In genomic region chr1:117690230-117690629, GRCh38 we compare ENCODE assay signal across 18 cellular contexts.
DNase-seq lines count a peak whose midpoint lies in the region; ATAC-seq and TF ChIP-seq lines count a peak whose summit lies in the region.
"Had no signal": no experiment of that assay in that cellular context is flagged by ENCODE, and none has a peak within 500 bp of the region (broad histone marks: within the 10 kb centered on the region; RNA-seq: fewer than 3 reads in every experiment).

No MANE protein-coding gene starts in this region.

- H3K4me1 ChIP-seq in IMR-90 (ENCODE audit: control insufficient read depth, insufficient read depth, low read length) (peaks cover 12% of the 10 kb centered on the region), mucosa of descending colon (ENCODE audit: low read depth) (peaks cover 10% of the 10 kb centered on the region), smooth muscle cell (ENCODE audit: low read depth) (no peaks in the 10 kb centered on the region)
- H3K4me1 ChIP-seq: BE2C, Caco-2, HAP-1 had no signal

- H3K9ac ChIP-seq in IMR-90 (ENCODE audit: low read depth, low read length) (no peak overlapping the region), smooth muscle cell (ENCODE audit: low read depth) (no peak overlapping the region)

- in situ Hi-C loops in IMR-90 (cut with MboI; ENCODE audit: low sequenced_read_pairs): no loop called here

- H3K23ac ChIP-seq in IMR-90 (ENCODE audit: low read depth, low read length): no peak overlapping the region

- H2AK9ac ChIP-seq in IMR-90 (replicated peaks; ENCODE audit: low read depth, low read length, poor library complexity): no peak overlapping the region

- H3K56ac ChIP-seq in IMR-90 (ENCODE audit: extremely low read depth, insufficient read depth, low read length): no peak overlapping the region

- H3K14ac ChIP-seq in IMR-90 (replicated peaks; ENCODE audit: low read depth, low read length): no peak overlapping the region

- no peak overlapping the region for H2AK5ac ChIP-seq in IMR-90 (ENCODE audit: low read depth, low read length)

- H2BK15ac ChIP-seq in IMR-90 (ENCODE audit: low read depth, low read length): no peak overlapping the region

- peaks cover 14% of the 10 kb centered on the region for H3F3A ChIP-seq in smooth muscle cell (ENCODE audit: low read depth)

- no peak overlapping the region for H2BK5ac ChIP-seq in IMR-90 (ENCODE audit: low read depth, low read length, poor library complexity, severe bottlenecking)

- H4K20me1 ChIP-seq in IMR-90 (ENCODE audit: insufficient read depth, low read length) (no peaks in the 10 kb centered on the region), smooth muscle cell (ENCODE audit: low read depth) (no peaks in the 10 kb centered on the region)

- BruUV-seq in IMR-90 (replicated peaks; lab: Mats Ljungman, UMichigan): no TSS peak

- TF ChIP-seq POLR2A in IMR-90 (IDR thresholded peaks at IDR 0.05; ENCODE audit: low read depth, low read length): no peak

- dilution Hi-C loops in IMR-90 (cut with HindIII; ENCODE audit: low sequenced_read_pairs, unreplicated experiment): no loop called here

- TF ChIP-seq RAD21 in IMR-90 (IDR thresholded peaks at IDR 0.05; ENCODE audit: low read length): no peak

- peaks cover 17% of the 10 kb centered on the region for H3K9me1 ChIP-seq in IMR-90 (ENCODE audit: insufficient read depth, low read length)

- no peaks in the 10 kb centered on the region for H3K79me2 ChIP-seq in smooth muscle cell (ENCODE audit: low read depth)

- no CpG with 5 or more reads among the region's 1 CpG for WGBS in IMR-90 (ENCODE audit: extremely low coverage in 2 of 2, insufficient read length in 1 of 2), 2 experiments
- 41% methylated on average over 1 of the region's 1 CpG for WGBS in smooth muscle cell (ENCODE audit: low lambda C conversion rate)

- H3K4me3 ChIP-seq in AG10803 (ENCODE audit: low read length): no peak overlapping the region
- no peak overlapping the region for H3K4me3 ChIP-seq in IMR-90 (ENCODE audit: insufficient read depth, low read depth, low read length)
- H3K4me3 ChIP-seq in mucosa of descending colon: no peak overlapping the region
- H3K4me3 ChIP-seq in smooth muscle cell: no peak overlapping the region
- H3K4me3 ChIP-seq: HAP-1 had no signal

- peaks cover 0 to 7% of the 10 kb centered on the region in 2 experiments; a peak in 1 of 4 replicates for H3K79me1 ChIP-seq in IMR-90 (ENCODE audit: low read depth in 1 of 2, low read length in 2 of 2)

- TF ChIP-seq CTCF in AG10803 (conservative IDR thresholded peaks at IDR 0.05; ENCODE audit: low read length) (no peak), IMR-90 (conservative IDR thresholded peaks at IDR 0.05; ENCODE audit: low read depth, low read length) (no peak), mucosa of descending colon (IDR thresholded peaks at IDR 0.05) (no peak), smooth muscle cell (IDR thresholded peaks at IDR 0.05; ENCODE audit: borderline replicate concordance, insufficient read depth, poor library complexity, severe bottlenecking) (no peak)

- H3K27ac ChIP-seq in IMR-90 (ENCODE audit: insufficient read depth, low read length) (no peak overlapping the region), smooth muscle cell (ENCODE audit: low read depth) (no peak overlapping the region)
- H3K27ac ChIP-seq: 22Rv1 had no signal

- H3K27me3 ChIP-seq in IMR-90 (ENCODE audit: control insufficient read depth, insufficient read depth, low read length): no peaks in the 10 kb centered on the region
- no peaks in the 10 kb centered on the region for H3K27me3 ChIP-seq in smooth muscle cell (ENCODE audit: low read depth)
- H3K27me3 ChIP-seq: BE2C had no signal

- H3K4ac ChIP-seq in IMR-90 (ENCODE audit: low read depth, low read length): no peak overlapping the region

- no peak overlapping the region for H3K18ac ChIP-seq in IMR-90 (ENCODE audit: low read depth, low read length)

- H3K4me2 ChIP-seq in IMR-90 (ENCODE audit: low read depth, low read length) (no peak overlapping the region), smooth muscle cell (no peak overlapping the region)

- intact Hi-C loops in IMR-90 (cut with micrococcal nuclease) (no loop called here), mucosa of descending colon (cut with DNase I, micrococcal nuclease) (no loop called here), posterior cingulate gyrus (cut with DNase I) (no loop called here)

- POLR2A ChIA-PET in IMR-90 (lab: Charles Lee; ENCODE audit: unreplicated experiment): no interaction called here

- H3K36me3 ChIP-seq in IMR-90 (ENCODE audit: control insufficient read depth, insufficient read depth, low read length) (no peaks in the 10 kb centered on the region), mucosa of descending colon (ENCODE audit: low read depth) (no peaks in the 10 kb centered on the region), smooth muscle cell (ENCODE audit: low read depth) (no peaks in the 10 kb centered on the region)
- H3K36me3 ChIP-seq: BE2C, HAP-1 had no signal

- H4K8ac ChIP-seq in IMR-90 (ENCODE audit: low read depth in 2 of 2, low read length in 2 of 2): no peak overlapping the region

- no peak overlapping the region for H4K91ac ChIP-seq in IMR-90 (ENCODE audit: insufficient read depth, low read depth, low read length)

- H2BK20ac ChIP-seq in IMR-90 (ENCODE audit: low read depth, low read length): no peak overlapping the region

- DNase-seq in AG10803 (ENCODE audit: low read depth): peak; percentile 55
- DNase-seq in IMR-90: no peak
- DNase-seq in fibroblast of peridontal ligament (ENCODE audit: extremely low read depth): peak; percentile 46
- DNase-seq in mucosa of descending colon: no peak
- DNase-seq in posterior cingulate gyrus: no peak
- DNase-seq in activated T-cell treated with anti-CD3 and anti-CD28 coated beads, Interleukin-2, amount 50 U/mL, for 48 hours: no peak
- DNase-seq in COLO668 (lab: John Stamatoyannopoulos, UW; ENCODE audit: unreplicated experiment): no peak
- no peak for DNase-seq in smooth muscle cell (lab: John Stamatoyannopoulos, UW; ENCODE audit: unreplicated experiment)
- DNase-seq: AML-193; BE2C; C1 segment of cervical spinal cord; Caco-2; CD4-positive, alpha-beta memory T cell; DMS153; DND-41; GOT3 had no signal

- ATAC-seq in IMR-90 (ENCODE audit: low read depth): peak; percentile 12; the same call in 1 of the 2 replicates
- peak; percentile 38 for ATAC-seq in mucosa of descending colon

- CTCF ChIA-PET in IMR-90 (lab: Yijun Ruan, JAX): no interaction called here

- H4K5ac ChIP-seq in IMR-90 (ENCODE audit: low read depth, low read length): no peak overlapping the region

- H3K9me3 ChIP-seq in IMR-90 (ENCODE audit: control insufficient read depth, insufficient read depth, low read length) (no peaks in the 10 kb centered on the region), mucosa of descending colon (no peaks in the 10 kb centered on the region), smooth muscle cell (replicated peaks; ENCODE audit: low read depth) (no peaks in the 10 kb centered on the region)
- H3K9me3 ChIP-seq: BE2C, Caco-2, HAP-1 had no signal

- no peak overlapping the region for H2BK120ac ChIP-seq in IMR-90 (ENCODE audit: low read depth, low read length)

- no peak overlapping the region for H2AFZ ChIP-seq in IMR-90 (replicated peaks; ENCODE audit: low read length, poor library complexity)
- H2AFZ ChIP-seq in smooth muscle cell (ENCODE audit: low read depth): no peak overlapping the region

TF ChIP-seq in IMR-90, 13 proteins besides CTCF, POLR2A, EP300 and RAD21:
- TF ChIP-seq MAZ (IDR thresholded peaks at IDR 0.05; ENCODE audit: borderline replicate concordance, low read depth, low read length) (no peak), NFE2L2 (IDR thresholded peaks at IDR 0.05; ENCODE audit: low read depth, low read length) (no peak), FOS (IDR thresholded peaks at IDR 0.05; ENCODE audit: low read depth, low read length) (no peak), RCOR1 (IDR thresholded peaks at IDR 0.05; ENCODE audit: insufficient replicate concordance, low read length) (no peak), BHLHE40 (IDR thresholded peaks at IDR 0.05; ENCODE audit: low read depth, low read length) (no peak), MXI1 (IDR thresholded peaks at IDR 0.05; ENCODE audit: borderline replicate concordance, low read depth, low read length) (no peak), CHD1 (IDR thresholded peaks at IDR 0.05; ENCODE audit: low read depth, low read length) (no peak), MAFK (IDR thresholded peaks at IDR 0.05; ENCODE audit: low read depth, low read length) (no peak), RFX5 (IDR thresholded peaks at IDR 0.05; ENCODE audit: low read depth, low read length) (no peak), CEBPB (IDR thresholded peaks at IDR 0.05; ENCODE audit: low read depth, low read length) (no peak), SMC3 (IDR thresholded peaks at IDR 0.05; ENCODE audit: low read depth, low read length) (no peak), USF2 (IDR thresholded peaks at IDR 0.05; ENCODE audit: low read depth, low read length) (no peak), ELK1 (IDR thresholded peaks at IDR 0.05; ENCODE audit: borderline replicate concordance, low read depth, low read length) (no peak)

Comparison
In these comparisons a context has a peak if more than half of its experiments do, and no peak if none do; other contexts are left out.
1. DNase-seq: peak in AG10803 (single experiment) and fibroblast of peridontal ligament (single experiment); none in IMR-90 (single experiment), mucosa of descending colon (0 of 3), posterior cingulate gyrus (0 of 10), activated T-cell treated with anti-CD3 and anti-CD28 coated beads, Interleukin-2, amount 50 U/mL, for 48 hours (0 of 2), COLO668 (single experiment) and smooth muscle cell (single experiment).